15 cellular contexts compared by ENCODE assay signal in genomic region chr14:51119411-51120051, GRCh38.
"Had no signal": no experiment of that assay in that cellular context is flagged by ENCODE, and none has a peak within 500 bp of the region (broad histone marks: within the 10 kb centered on the region; RNA-seq: fewer than 3 reads in every experiment).

No MANE protein-coding gene starts in this region.

- H3K4me3 ChIP-seq: body of pancreas, tibial artery, uterus had no signal

- ATAC-seq: activated CD8-positive, alpha-beta T cell treated with anti-CD3 and anti-CD28 coated beads, Interleukin-2, amount 10 ng/mL, durations not matched to agents 7 days and 5 days; activated naive CD4-positive, alpha-beta T cell treated with anti-CD3 and anti-CD28 coated beads, Interleukin-2, amount 50 U/mL, for 72 hours; body of pancreas; stimulated activated effector memory CD8-positive, alpha-beta T cell treated with anti-CD3 and anti-CD28 coated beads, Interleukin-12 subunit alpha, Interleukin-12 subunit beta, amount 100 ng/mL, for 72 hours; WTC11 had no signal

- H3K9me3 ChIP-seq: body of pancreas, tibial artery, uterus had no signal

- H3K4me1 ChIP-seq: body of pancreas, tibial artery, uterus had no signal

- H3K27me3 ChIP-seq: body of pancreas, tibial artery, uterus had no signal

- DNase-seq: activated CD4-positive, alpha-beta T cell treated with anti-CD3 and anti-CD28 coated beads for 48 hours; activated CD8-positive, alpha-beta memory T cell treated with anti-CD3 and anti-CD28 coated beads, Interleukin-2, amount 50 U/mL, for 4 hours; activated CD8-positive, alpha-beta T cell treated with anti-CD3 and anti-CD28 coated beads, Interleukin-2, amount 10 ng/mL, durations not matched to agents 7 days and 5 days; activated effector memory CD4-positive, alpha-beta T cell treated with anti-CD3 and anti-CD28 coated beads, Interleukin-2, amount 50 U/mL, for 16 hours; activated T-cell treated with anti-CD3 and anti-CD28 coated beads, Interleukin-2, amount 50 U/mL, for 48 hours; body of pancreas; cortex of kidney; effector CD8-positive, alpha-beta T cell; foreskin fibroblast; stimulated activated CD4-positive, alpha-beta T cell treated with anti-CD3 and anti-CD28 coated beads, Interleukin-1b, Interleukin-23, amount 100 ng/mL, for 48 hours; tibial artery; uterus had no signal

- H3K27ac ChIP-seq: body of pancreas, tibial artery, uterus had no signal

- H3K36me3 ChIP-seq: tibial artery, uterus had no signal
